ENCODE assay signal across 8 cellular contexts in the genomic region with DNA sequence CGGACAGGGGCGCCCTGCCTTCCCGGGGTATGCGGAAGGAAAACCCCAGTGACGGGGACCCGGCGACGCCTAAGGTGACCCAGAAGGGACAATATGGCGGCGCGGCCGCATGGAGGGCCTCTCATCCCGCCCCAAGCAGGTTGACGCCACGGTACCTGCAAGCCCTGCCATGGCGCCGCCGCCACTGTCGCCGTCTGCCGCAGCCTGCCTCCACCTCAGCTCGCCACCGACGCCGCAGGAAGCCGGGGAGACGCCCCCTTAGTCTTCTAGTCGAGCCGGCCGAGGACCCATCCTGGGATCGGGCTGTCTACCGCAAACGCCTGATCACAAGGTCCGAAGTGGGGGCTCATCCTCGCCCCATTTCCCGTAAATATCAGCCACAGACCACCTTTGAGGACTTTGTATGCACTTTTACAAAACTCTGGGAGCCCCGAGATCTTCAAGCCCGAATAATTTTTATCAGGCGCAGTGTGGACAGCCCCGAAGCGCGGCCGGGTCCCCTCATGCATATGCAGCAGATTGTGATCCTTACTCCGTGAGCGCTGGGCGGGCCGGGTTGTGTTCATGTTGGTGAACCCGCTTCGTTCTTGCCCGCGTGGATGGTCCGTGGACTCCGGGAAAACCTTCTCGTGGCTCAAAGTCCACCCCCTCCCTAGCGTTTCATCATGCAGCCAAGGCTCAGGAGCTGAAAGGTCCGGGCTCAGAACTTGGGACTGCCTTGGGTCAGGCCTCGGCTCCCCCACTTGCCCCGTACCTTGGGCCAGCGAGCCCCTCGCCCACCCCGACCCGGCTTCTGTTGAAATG. TPM values are rescaled to one million over a fixed set of nuclear protein-coding genes. Genes with fewer than 3 reads are reported as not detected.
A peak's percentile ranks its signal among the peaks of the same experiment; 100 is the strongest.
DNase-seq lines count a peak whose midpoint lies in the region; ATAC-seq, FAIRE-seq and TF ChIP-seq lines count a peak whose summit lies in the region.

Gene BLCAP (minus strand): TSS at position 239 of the 804 bp plus-strand sequence. CDS start 8,702 bp downstream, outside the sequence.

- H3K4me1 Mint-ChIP-seq in activated B cell treated with CpG ODN at 0.5 μM for 24 hours (peaks cover 54% of the 10 kb centered on the region), immature natural killer cell (peaks cover 55% of the 10 kb centered on the region in 2 donors)

- no peaks in the 10 kb centered on the region for H3K9me3 ChIP-seq in A673 (ENCODE audit: low read depth, low read length, poor library complexity, severe bottlenecking)

- FAIRE-seq in bronchial epithelial cell (lab: Jason Lieb, UNC), result no peak

- DNase-seq in A673 (ENCODE audit: low spot score) (peak; percentile 92), NCI-H226 (peak; percentile 66), activated B cell treated with CpG ODN at 0.5 μM for 24 hours (peak; percentile 87), bronchial epithelial cell (ENCODE audit: low read depth) (peak; percentile 72), immature natural killer cell (peak; percentile 96 to 97 (median 97)), smooth muscle cell of the brain vasculature (ENCODE audit: low read depth, low spot score) (peak; percentile 69)

- POLR2A ChIA-PET in A673 (lab: Charles Lee; ENCODE audit: low non-redundant PET) (interaction anchor here (0.5 kb wide), 1 partner anchor 545 kb away, joined by 4 read pairs; no protein-coding TSS in a partner anchor), activated B cell treated with CpG ODN at 0.5 μM for 24 hours (lab: Charles Lee) (interaction anchor here (0.5 to 2.0 kb wide), 7 partner anchors 145 to 953 kb away, joined by 3 to 15 read pairs (median 6); partner anchors contain the start of genes MANBAL, MROH8 and RPN2)

- intact Hi-C loops in A673 (cut with micrococcal nuclease; ENCODE audit: unreplicated experiment), result loop anchor here (10.0 kb wide), 1 partner anchor 143 kb away; no protein-coding TSS in a partner anchor
- intact Hi-C loops in activated B cell treated with CpG ODN at 0.5 μM for 24 hours (cut with micrococcal nuclease), result loop anchor here (1.0 to 2.0 kb wide), 7 partner anchors 21 to 432 kb away; partner anchors contain the start of genes MANBAL, MROH8 and RPN2

- peaks cover 16% of the 10 kb centered on the region for H3K4me1 ChIP-seq in A673 (ENCODE audit: insufficient read depth, low read length, poor library complexity, severe bottlenecking)

- H3K36me3 ChIP-seq in A673 (ENCODE audit: insufficient read depth, low read length, poor library complexity, severe bottlenecking) (no peaks in the 10 kb centered on the region), bronchial epithelial cell (ENCODE audit: control insufficient read depth, insufficient read depth, low read length) (peaks cover 6% of the 10 kb centered on the region)

- H3K9me3 Mint-ChIP-seq in activated B cell treated with CpG ODN at 0.5 μM for 24 hours (no peaks in the 10 kb centered on the region), immature natural killer cell (peaks cover 0 to 1% (median 0%) of the 10 kb centered on the region in 6 donors)

- peak; percentile 65 for ATAC-seq in GM18868 (IDR thresholded peaks at IDR 0.05; ENCODE audit: unreplicated experiment)
- ATAC-seq in HG03139 (IDR thresholded peaks at IDR 0.05; ENCODE audit: unreplicated experiment), result peak; percentile 57
- ATAC-seq in activated B cell treated with CpG ODN at 0.5 μM for 24 hours (ENCODE audit: low read depth), result peak; percentile 87

- no TSS peak for BruUV-seq in A673 (replicated peaks; lab: Mats Ljungman, UMichigan)

- H3K27ac Mint-ChIP-seq in activated B cell treated with CpG ODN at 0.5 μM for 24 hours, result peak within 1 kb of the TSS; percentile 100
- H3K27ac Mint-ChIP-seq in immature natural killer cell, result peak within 1 kb of the TSS; percentile 98 to 100 (median 99)

- H3K27me3 ChIP-seq in A673 (replicated peaks; ENCODE audit: insufficient read depth, low read depth, low read length, poor library complexity), result no peaks in the 10 kb centered on the region
- H3K27me3 ChIP-seq in bronchial epithelial cell (ENCODE audit: control insufficient read depth, insufficient read depth, low read length), result no peaks in the 10 kb centered on the region

- CTCF ChIA-PET in A673 (lab: Charles Lee) (interaction anchor here (0.6 kb wide), 2 partner anchors 268 to 915 kb away, joined by 3 read pairs; no protein-coding TSS in a partner anchor), activated B cell treated with CpG ODN at 0.5 μM for 24 hours (lab: Charles Lee) (interaction anchor here (1.0 to 2.4 kb wide), 3 partner anchors 258 to 332 kb away, joined by 3 to 9 read pairs (median 3); no protein-coding TSS in a partner anchor)

- H3K4me3 Mint-ChIP-seq in activated B cell treated with CpG ODN at 0.5 μM for 24 hours (peak within 1 kb of the TSS; percentile 93), immature natural killer cell (peak within 1 kb of the TSS; percentile 85 to 94 (median 90))

- peak within 1 kb of the TSS; percentile 100 for H3K27ac ChIP-seq in A673 (ENCODE audit: low read depth, low read length, poor library complexity, severe bottlenecking)

- no peak for TF ChIP-seq CTCF in A673 (conservative IDR thresholded peaks at IDR 0.05; ENCODE audit: low read depth, low read length)
- no peak for TF ChIP-seq CTCF in activated B cell treated with CpG ODN at 0.5 μM for 24 hours (IDR thresholded peaks at IDR 0.05)
- TF ChIP-seq CTCF in bronchial epithelial cell (IDR thresholded peaks at IDR 0.05; ENCODE audit: insufficient read depth, low read length, severe bottlenecking), result no peak

- H3K27me3 Mint-ChIP-seq in activated B cell treated with CpG ODN at 0.5 μM for 24 hours (no peaks in the 10 kb centered on the region), immature natural killer cell (ENCODE audit: low read depth in 3 of 3) (peaks cover 4 to 9% (median 7%) of the 10 kb centered on the region in 3 donors)

- H3K4me3 ChIP-seq in A673 (ENCODE audit: low read depth, low read length, poor library complexity, severe bottlenecking), result peak within 1 kb of the TSS; percentile 89
- peak within 1 kb of the TSS; percentile 96 for H3K4me3 ChIP-seq in bronchial epithelial cell (ENCODE audit: low read depth, low read length)

- peaks cover 13% of the 10 kb centered on the region for H3K36me3 Mint-ChIP-seq in activated B cell treated with CpG ODN at 0.5 μM for 24 hours (ENCODE audit: low read depth)
- H3K36me3 Mint-ChIP-seq in immature natural killer cell, result peaks cover 0 to 4% (median 0%) of the 10 kb centered on the region in 3 donors

RNA-seq across cellular contexts. Expression of gene BLCAP, which starts in this region (rescaled TPM):
- total RNA-seq in A673 (2021), result 33.0 and 39.9 TPM in 2 replicates
- 70.3 and 78.0 TPM in 2 replicates for total RNA-seq in activated B cell treated with CpG ODN at 0.5 μM for 24 hours
- 51.1 and 75.3 TPM in 2 replicates for total RNA-seq in bronchial epithelial cell
- polyA plus RNA-seq in immature natural killer cell, result 10 to 100 TPM; 56.1 to 64.9 (median 63.5) TPM

Comparison
In these comparisons a context has a peak if more than half of its experiments do, and no peak if none do; other contexts are left out.
1. Peak in every context shown above with its lines: DNase-seq, ATAC-seq, H3K4me3 ChIP-seq and H3K27ac ChIP-seq.